ENCODE assay signal across 1 cellular context in the genomic region with DNA sequence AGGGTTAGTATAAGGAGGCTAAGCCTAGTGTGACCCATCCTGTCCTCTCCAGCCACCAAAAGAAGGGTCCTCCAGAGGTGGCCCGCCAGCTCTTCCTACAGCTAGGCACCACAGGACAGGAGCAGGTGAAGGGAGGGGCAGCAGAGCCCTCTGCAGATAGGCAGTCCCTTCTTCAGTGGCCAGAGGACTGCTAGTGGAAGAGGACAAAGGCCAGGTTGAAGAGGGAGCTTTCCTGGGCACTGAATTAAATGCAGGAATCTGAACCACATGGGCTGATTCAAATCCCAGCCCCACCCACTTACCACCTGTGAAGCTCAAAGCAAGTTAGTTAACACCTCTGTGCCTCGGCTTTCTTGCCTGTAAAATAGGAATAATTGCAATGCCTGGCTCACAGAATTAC.
TF ChIP-seq lines count a peak whose summit lies in the region.

No MANE protein-coding gene starts in this region.

TF ChIP-seq in H1, 55 proteins besides CTCF, POLR2A, EP300 and RAD21:
- TF ChIP-seq, protein P1, sequence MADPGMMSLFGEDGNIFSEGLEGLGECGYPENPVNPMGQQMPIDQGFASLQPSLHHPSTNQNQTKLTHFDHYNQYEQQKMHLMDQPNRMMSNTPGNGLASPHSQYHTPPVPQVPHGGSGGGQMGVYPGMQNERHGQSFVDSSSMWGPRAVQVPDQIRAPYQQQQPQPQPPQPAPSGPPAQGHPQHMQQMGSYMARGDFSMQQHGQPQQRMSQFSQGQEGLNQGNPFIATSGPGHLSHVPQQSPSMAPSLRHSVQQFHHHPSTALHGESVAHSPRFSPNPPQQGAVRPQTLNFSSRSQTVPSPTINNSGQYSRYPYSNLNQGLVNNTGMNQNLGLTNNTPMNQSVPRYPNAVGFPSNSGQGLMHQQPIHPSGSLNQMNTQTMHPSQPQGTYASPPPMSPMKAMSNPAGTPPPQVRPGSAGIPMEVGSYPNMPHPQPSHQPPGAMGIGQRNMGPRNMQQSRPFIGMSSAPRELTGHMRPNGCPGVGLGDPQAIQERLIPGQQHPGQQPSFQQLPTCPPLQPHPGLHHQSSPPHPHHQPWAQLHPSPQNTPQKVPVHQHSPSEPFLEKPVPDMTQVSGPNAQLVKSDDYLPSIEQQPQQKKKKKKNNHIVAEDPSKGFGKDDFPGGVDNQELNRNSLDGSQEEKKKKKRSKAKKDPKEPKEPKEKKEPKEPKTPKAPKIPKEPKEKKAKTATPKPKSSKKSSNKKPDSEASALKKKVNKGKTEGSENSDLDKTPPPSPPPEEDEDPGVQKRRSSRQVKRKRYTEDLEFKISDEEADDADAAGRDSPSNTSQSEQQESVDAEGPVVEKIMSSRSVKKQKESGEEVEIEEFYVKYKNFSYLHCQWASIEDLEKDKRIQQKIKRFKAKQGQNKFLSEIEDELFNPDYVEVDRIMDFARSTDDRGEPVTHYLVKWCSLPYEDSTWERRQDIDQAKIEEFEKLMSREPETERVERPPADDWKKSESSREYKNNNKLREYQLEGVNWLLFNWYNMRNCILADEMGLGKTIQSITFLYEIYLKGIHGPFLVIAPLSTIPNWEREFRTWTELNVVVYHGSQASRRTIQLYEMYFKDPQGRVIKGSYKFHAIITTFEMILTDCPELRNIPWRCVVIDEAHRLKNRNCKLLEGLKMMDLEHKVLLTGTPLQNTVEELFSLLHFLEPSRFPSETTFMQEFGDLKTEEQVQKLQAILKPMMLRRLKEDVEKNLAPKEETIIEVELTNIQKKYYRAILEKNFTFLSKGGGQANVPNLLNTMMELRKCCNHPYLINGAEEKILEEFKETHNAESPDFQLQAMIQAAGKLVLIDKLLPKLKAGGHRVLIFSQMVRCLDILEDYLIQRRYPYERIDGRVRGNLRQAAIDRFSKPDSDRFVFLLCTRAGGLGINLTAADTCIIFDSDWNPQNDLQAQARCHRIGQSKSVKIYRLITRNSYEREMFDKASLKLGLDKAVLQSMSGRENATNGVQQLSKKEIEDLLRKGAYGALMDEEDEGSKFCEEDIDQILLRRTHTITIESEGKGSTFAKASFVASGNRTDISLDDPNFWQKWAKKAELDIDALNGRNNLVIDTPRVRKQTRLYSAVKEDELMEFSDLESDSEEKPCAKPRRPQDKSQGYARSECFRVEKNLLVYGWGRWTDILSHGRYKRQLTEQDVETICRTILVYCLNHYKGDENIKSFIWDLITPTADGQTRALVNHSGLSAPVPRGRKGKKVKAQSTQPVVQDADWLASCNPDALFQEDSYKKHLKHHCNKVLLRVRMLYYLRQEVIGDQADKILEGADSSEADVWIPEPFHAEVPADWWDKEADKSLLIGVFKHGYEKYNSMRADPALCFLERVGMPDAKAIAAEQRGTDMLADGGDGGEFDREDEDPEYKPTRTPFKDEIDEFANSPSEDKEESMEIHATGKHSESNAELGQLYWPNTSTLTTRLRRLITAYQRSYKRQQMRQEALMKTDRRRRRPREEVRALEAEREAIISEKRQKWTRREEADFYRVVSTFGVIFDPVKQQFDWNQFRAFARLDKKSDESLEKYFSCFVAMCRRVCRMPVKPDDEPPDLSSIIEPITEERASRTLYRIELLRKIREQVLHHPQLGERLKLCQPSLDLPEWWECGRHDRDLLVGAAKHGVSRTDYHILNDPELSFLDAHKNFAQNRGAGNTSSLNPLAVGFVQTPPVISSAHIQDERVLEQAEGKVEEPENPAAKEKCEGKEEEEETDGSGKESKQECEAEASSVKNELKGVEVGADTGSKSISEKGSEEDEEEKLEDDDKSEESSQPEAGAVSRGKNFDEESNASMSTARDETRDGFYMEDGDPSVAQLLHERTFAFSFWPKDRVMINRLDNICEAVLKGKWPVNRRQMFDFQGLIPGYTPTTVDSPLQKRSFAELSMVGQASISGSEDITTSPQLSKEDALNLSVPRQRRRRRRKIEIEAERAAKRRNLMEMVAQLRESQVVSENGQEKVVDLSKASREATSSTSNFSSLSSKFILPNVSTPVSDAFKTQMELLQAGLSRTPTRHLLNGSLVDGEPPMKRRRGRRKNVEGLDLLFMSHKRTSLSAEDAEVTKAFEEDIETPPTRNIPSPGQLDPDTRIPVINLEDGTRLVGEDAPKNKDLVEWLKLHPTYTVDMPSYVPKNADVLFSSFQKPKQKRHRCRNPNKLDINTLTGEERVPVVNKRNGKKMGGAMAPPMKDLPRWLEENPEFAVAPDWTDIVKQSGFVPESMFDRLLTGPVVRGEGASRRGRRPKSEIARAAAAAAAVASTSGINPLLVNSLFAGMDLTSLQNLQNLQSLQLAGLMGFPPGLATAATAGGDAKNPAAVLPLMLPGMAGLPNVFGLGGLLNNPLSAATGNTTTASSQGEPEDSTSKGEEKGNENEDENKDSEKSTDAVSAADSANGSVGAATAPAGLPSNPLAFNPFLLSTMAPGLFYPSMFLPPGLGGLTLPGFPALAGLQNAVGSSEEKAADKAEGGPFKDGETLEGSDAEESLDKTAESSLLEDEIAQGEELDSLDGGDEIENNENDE (IDR thresholded peaks at IDR 0.05; ENCODE audit: insufficient replicate concordance, low read length): no peak
- TF ChIP-seq YY1 (IDR thresholded peaks at IDR 0.05; ENCODE audit: low read depth, low read length) (no peak), POLR2AphosphoS5 (IDR thresholded peaks at IDR 0.05; ENCODE audit: low read depth, low read length) (no peak), TEAD4 (IDR thresholded peaks at IDR 0.05; ENCODE audit: low read depth, low read length) (0 out of 2 replicates have a peak, but pooled peaks have one; percentile 20), CREB1 (IDR thresholded peaks at IDR 0.05) (no peak)
- TF ChIP-seq, protein P2, sequence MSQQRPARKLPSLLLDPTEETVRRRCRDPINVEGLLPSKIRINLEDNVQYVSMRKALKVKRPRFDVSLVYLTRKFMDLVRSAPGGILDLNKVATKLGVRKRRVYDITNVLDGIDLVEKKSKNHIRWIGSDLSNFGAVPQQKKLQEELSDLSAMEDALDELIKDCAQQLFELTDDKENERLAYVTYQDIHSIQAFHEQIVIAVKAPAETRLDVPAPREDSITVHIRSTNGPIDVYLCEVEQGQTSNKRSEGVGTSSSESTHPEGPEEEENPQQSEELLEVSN (IDR thresholded peaks at IDR 0.05): peak; percentile 46; the same call in 1 of the 2 replicates
